8 cellular contexts compared by ENCODE assay signal in genomic region chr13:38350114-38350617, GRCh38. TPM values are rescaled to one million over a fixed set of nuclear protein-coding genes. Genes with fewer than 3 reads are reported as not detected.
DNase-seq lines count a peak whose midpoint lies in the region; ATAC-seq and TF ChIP-seq lines count a peak whose summit lies in the region.

No MANE protein-coding gene starts in this region.

- no peaks in the 10 kb centered on the region for H3K9me2 ChIP-seq in PC-9 (ENCODE audit: insufficient read depth)

- H3K36me3 ChIP-seq in PC-9 (ENCODE audit: low read depth) (peaks cover 37% of the 10 kb centered on the region), prostate gland (no peaks in the 10 kb centered on the region)

- peaks cover 9% of the 10 kb centered on the region; the same call in 1 of the 2 replicates for H4K20me1 ChIP-seq in PC-9 (ENCODE audit: insufficient read depth)

- POLR2A ChIA-PET in AG04449 (lab: Yijun Ruan, JAX) (interaction anchor here (0.7 to 1.3 kb wide), 2 partner anchors 469 to 480 kb away, joined by 4 read pairs; no protein-coding TSS in a partner anchor), PC-9 (lab: Charles Lee; ENCODE audit: unreplicated experiment) (interaction anchor here (0.6 to 0.7 kb wide), 3 partner anchors 23 to 1961 kb away, joined by 3 to 9 read pairs (median 4); no protein-coding TSS in a partner anchor)

- intact Hi-C loops in PC-9 (cut with micrococcal nuclease; ENCODE audit: unreplicated experiment) = no loop called here
- intact Hi-C loops in cardiac septum (cut with DNase I) = no loop called here
- intact Hi-C loops in prostate gland (cut with DNase I) = no loop called here

- TSS peak; percentile 69 for BruUV-seq in PC-9 (replicated peaks; lab: Mats Ljungman, UMichigan)

- H3K27ac ChIP-seq in PC-9 = peak overlapping the region; percentile 83
- peak overlapping the region; percentile 81 to 88 for H3K27ac ChIP-seq in prostate gland

- peaks cover 33% of the 10 kb centered on the region for H3K79me2 ChIP-seq in PC-9 (ENCODE audit: low read depth)

- DNase-seq in AG04449 (ENCODE audit: low read depth, low spot score) (no peak), PC-9 (peak; percentile 57 to 69), cardiac septum (ENCODE audit: low spot score) (peak; percentile 82), prostate gland (ENCODE audit: low spot score) (peak; percentile 58), globus pallidus (ENCODE audit: low spot score) (no peak)
- DNase-seq in activated naive CD4-positive, alpha-beta T cell treated with anti-CD3 and anti-CD28 coated beads, Interleukin-2, amount 50 U/mL, for 16 hours = peak; percentile 60

- peak overlapping the region; percentile 93 for H2AFZ ChIP-seq in PC-9

- H3K9me3 ChIP-seq in PC-9 (ENCODE audit: insufficient read depth, low read depth) = no peaks in the 10 kb centered on the region
- H3K9me3 ChIP-seq in prostate gland = no peaks in the 10 kb centered on the region

- H3K4me3 ChIP-seq in AG04449 (ENCODE audit: low read depth, low read length) = peak overlapping the region; percentile 86
- peak overlapping the region; percentile 84 for H3K4me3 ChIP-seq in PC-9
- H3K4me3 ChIP-seq in prostate gland = peak overlapping the region; percentile 62 to 64

- H3F3A ChIP-seq in PC-9 (ENCODE audit: insufficient read depth, low read depth) = peaks cover 8% of the 10 kb centered on the region; the same call in 1 of the 2 replicates

- CTCF ChIA-PET in AG04449 (lab: Yijun Ruan, JAX) = interaction anchor here (1.3 kb wide), 1 partner anchor 480 kb away, joined by 5 read pairs; the partner anchor contains the start of gene TRPC4
- CTCF ChIA-PET in PC-9 (lab: Charles Lee) = no interaction called here

- TF ChIP-seq CTCF in AG04449 (IDR thresholded peaks at IDR 0.05; ENCODE audit: insufficient read depth, low read length, missing control alignments) (no peak), PC-9 (conservative IDR thresholded peaks at IDR 0.05) (no peak), prostate gland (IDR thresholded peaks at IDR 0.05) (no peak)

- peak; percentile 9 for TF ChIP-seq POLR2A in prostate gland (IDR thresholded peaks at IDR 0.05)

- H3K4me1 ChIP-seq in PC-9 (replicated peaks; ENCODE audit: insufficient read depth) = peaks cover 22% of the 10 kb centered on the region
- H3K4me1 ChIP-seq in prostate gland (replicated peaks) = peaks cover 2% of the 10 kb centered on the region

- peak; percentile 11 for ATAC-seq in GM18861 (IDR thresholded peaks at IDR 0.05; ENCODE audit: unreplicated experiment)
- peak; percentile 25 for ATAC-seq in HG03103 (IDR thresholded peaks at IDR 0.05; ENCODE audit: low read depth, unreplicated experiment)

- under 1% methylated on average over 19 of the region's 19 CpGs for WGBS in prostate gland

- H3K27me3 ChIP-seq in PC-9 (ENCODE audit: insufficient read depth, low read depth) (no peaks in the 10 kb centered on the region), prostate gland (replicated peaks; ENCODE audit: insufficient read depth) (no peaks in the 10 kb centered on the region)

- H3K4me2 ChIP-seq in PC-9 = peak overlapping the region; percentile 92

RNA-seq across cellular contexts. Expression of gene UFM1, which starts 0.5 kb away (rescaled TPM):
- total RNA-seq in PC-9 (2021) (20.2 and 32.3 TPM in 2 replicates), cardiac septum (32.3 TPM), prostate gland (10 to 100 TPM; 37.5 to 66.6 TPM)

Comparison
In these comparisons a context has a peak if more than half of its experiments do, and no peak if none do; other contexts are left out.
1. DNase-seq: peak in PC-9 (2 of 2), activated naive CD4-positive, alpha-beta T cell treated with anti-CD3 and anti-CD28 coated beads, Interleukin-2, amount 50 U/mL, for 16 hours (single experiment), cardiac septum (single experiment) and prostate gland (single experiment); none in AG04449 (single experiment) and globus pallidus (single experiment).
2. Peak in every context shown above with its lines, with median percentiles within 50 percentile points of each other: H3K4me3 ChIP-seq.